In the genomic region with DNA sequence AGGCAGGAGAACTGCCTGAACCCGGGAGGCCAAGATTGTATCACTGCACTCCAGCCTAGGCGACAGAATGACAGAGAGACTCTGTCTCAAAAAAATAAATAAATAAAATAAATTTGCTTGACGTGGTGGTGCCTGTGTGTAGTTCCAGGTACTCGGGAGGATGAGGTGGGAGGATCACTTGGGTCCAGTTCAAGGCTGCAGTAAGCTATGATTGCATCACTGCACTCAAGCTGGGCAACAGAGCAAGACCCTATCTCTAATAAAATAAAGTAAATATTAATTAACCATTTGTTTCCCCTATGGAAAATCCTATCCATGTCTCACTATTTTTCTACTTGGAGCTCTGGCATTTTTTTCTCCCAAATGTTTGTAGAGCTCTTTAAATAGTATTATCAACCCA, we compare ENCODE assay signal across 34 cellular contexts.
"Had no signal": no experiment of that assay in that cellular context is flagged by ENCODE, and none has a peak within 500 bp of the region (broad histone marks: within the 10 kb centered on the region; RNA-seq: fewer than 3 reads in every experiment).

No MANE protein-coding gene starts in this region.

- H3K9ac ChIP-seq: KMS-11 had no signal

- H3K4me3 ChIP-seq: MG63 had no signal

- DNase-seq: Karpas-422, Kasumi-1, MG63, MM.1S, MV-4-11, NCI-H1048, NCI-H1092, NCI-H1092 treated with DMSO at 0.1 percent for 48 hours, NCI-H1105, NCI-H1105 treated with DMSO at 0.1 percent for 48 hours, NCI-H1417, NCI-H1417 treated with DMSO at 0.1 percent for 48 hours, NCI-H1436, NCI-H1436 treated with DMSO at 0.1 percent for 48 hours, NCI-H146, NCI-H1694, NCI-H1694 treated with DMSO at 0.1 percent for 48 hours, NCI-H187, NCI-H187 treated with DMSO at 0.1 percent for 48 hours, NCI-H1930, NCI-H2029, NCI-H2029 treated with DMSO at 0.1 percent for 48 hours, NCI-H2081, NCI-H2081 treated with DMSO at 0.1 percent for 48 hours, NCI-H2107, NCI-H2171, NCI-H2171 treated with DMSO at 0.1 percent for 48 hours, NCI-H2227 treated with DMSO at 0.1 percent for 48 hours, NCI-H226, NCI-H345, NCI-H446, NCI-H446 treated with DMSO at 0.1 percent for 48 hours, NCI-H510A had no signal

- H3K4me2 ChIP-seq: KMS-11 had no signal

- H3K9me3 ChIP-seq: MG63 had no signal

- H3K27ac ChIP-seq: KMS-11 had no signal

- H3K36me3 ChIP-seq: MG63 had no signal

- H3K27me3 ChIP-seq: MG63 had no signal
